Comparison of ENCODE assay signal across 8 cellular contexts in the genomic region with DNA sequence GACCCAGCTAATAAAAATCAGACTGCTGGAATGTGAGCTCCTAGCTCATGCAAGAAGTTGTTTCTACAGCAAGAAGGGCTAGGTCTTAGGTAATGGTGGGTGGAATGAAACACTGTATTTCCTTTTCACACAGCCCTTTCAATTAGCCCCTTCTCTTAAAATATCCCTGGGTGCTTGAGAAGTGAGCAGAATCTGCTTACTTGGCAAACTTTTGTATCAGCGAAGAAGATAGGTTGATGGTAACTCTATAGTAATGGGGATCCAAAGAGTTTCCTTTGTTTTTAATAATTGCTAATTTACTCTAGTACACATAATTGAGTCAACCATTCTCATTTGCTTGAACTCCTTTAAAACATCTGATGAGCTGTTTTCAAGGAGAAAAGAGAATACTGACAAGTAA.
"Had no signal": no experiment of that assay in that cellular context is flagged by ENCODE, and none has a peak within 500 bp of the region (broad histone marks: within the 10 kb centered on the region; RNA-seq: fewer than 3 reads in every experiment).

No MANE protein-coding gene starts in this region.

- FAIRE-seq: G401.6, GM12878, GM12891, GM12892, GM18507, GM19239 had no signal

- H3K4me3 ChIP-seq: GM12878 had no signal

- ATAC-seq: GM12878 had no signal

- DNase-seq: GDM1, GF-D8 had no signal
